Comparison of ENCODE assay signal across 7 cellular contexts in the genomic region with DNA sequence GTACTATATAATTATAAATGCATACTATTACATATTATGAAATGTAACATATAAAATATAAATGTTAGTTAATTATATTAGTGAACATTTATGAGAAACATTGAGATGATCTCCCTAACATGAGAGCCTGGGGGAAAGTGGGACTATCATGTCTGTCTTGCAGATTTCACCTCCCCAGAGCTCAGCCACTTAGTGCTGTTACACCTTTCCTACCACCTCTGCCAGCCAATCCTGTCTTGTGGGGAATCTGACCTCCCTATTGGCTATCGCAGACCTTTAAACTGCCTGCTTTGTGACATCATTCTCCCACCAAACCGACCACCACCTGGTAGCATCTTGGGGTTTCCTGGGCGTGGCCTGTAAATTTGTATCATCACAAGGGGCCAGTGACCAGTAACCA. TPM values are rescaled to one million over a fixed set of nuclear protein-coding genes. Genes with fewer than 3 reads are reported as not detected.
"Had no signal": no experiment of that assay in that cellular context is flagged by ENCODE, and none has a peak within 500 bp of the region (broad histone marks: within the 10 kb centered on the region; RNA-seq: fewer than 3 reads in every experiment).

A gene with protein sequence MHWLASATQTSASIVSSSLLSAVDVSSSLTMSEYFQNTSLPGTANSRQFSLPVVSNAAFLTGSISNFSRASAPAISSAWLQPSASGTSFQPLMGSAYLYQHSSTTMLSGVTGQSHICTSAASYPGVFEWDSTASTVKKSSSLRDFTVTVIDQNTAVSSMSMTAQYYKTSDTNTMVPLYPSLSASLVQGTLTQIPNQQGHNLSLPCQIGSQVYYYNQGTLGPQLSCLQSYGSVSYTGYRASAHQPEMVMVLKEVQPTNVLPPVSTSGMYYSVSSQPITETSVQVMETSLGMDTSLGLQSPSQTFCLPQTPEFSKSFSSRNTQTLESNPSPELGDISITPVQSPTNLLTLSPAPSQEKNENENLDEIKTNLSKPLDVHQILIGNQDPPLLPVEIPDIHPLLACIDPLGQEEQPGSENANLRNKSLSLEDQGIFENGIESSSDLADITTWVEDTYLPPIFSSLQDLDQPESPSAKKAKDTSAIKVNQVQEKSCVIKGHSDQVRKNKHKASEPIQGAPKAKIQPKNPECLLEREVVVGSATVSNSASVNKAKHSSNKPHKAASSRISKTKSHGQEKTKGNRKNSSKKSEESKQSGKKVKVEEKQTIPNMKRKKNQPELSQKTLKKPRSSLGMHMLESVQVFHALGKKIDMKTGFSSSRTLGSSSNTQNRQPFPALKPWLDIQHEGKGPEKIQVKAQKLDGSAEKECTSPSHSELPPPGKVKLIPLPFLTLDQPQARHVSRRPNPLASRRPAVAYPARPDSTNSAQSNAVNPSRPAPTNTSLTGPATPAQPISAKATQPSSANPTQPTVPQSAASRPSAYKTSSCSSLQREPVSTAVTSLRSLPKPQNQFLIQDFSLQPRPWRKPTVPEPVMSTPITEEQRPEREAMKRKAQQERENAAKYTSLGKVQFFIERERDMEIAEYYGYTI (plus strand): TSS at position 301 of the 400 bp plus-strand sequence. CDS start 127 bp downstream, outside the sequence.

RNA-seq across cellular contexts. Expression of the gene that starts here (rescaled TPM):
- total RNA-seq: activated CD4-positive, alpha-beta memory T cell treated with anti-CD3 and anti-CD28 coated beads, Interleukin-2, amount 10 ng/mL, durations not matched to agents 7 days and 5 days; activated CD4-positive, alpha-beta T cell treated with anti-CD3 and anti-CD28 coated beads for 36 hours; activated CD8-positive, alpha-beta memory T cell treated with anti-CD3 and anti-CD28 coated beads for 36 hours; activated naive CD4-positive, alpha-beta T cell treated with anti-CD3 and anti-CD28 coated beads for 36 hours; Right ventricle myocardium inferior; T-helper 1 cell treated with Interleukin-12 subunit alpha and Interleukin-12 subunit beta and Interleukin-4 antibody, amounts not matched to agents 30 ng/mL and 1 ng/mL, for 36 hours had no signal
- polyA plus RNA-seq: cardiac muscle cell had no signal
